In genomic region chr12:69238589-69239285, GRCh38 we compare ENCODE assay signal across 8 cellular contexts. TPM values are rescaled to one million over a fixed set of nuclear protein-coding genes. Genes with fewer than 3 reads are reported as not detected.
DNase-seq lines count a peak whose midpoint lies in the region; ATAC-seq and TF ChIP-seq lines count a peak whose summit lies in the region.

No MANE protein-coding gene starts in this region.

- intact Hi-C loops in aorta (cut with DNase I) = no loop called here

- DNase-seq in activated naive CD8-positive, alpha-beta T cell treated with anti-CD3 and anti-CD28 coated beads, Interleukin-2, amount 50 U/mL, for 24 hours = no peak
- DNase-seq in lung (ENCODE audit: low spot score) (no peak), aorta (no peak), D341Med (ENCODE audit: low spot score) (no peak), NCI-H82 treated with DMSO at 0.1 percent for 48 hours (lab: John Stamatoyannopoulos, UW; ENCODE audit: unreplicated experiment) (no peak), NCI-H1105 treated with DMSO at 0.1 percent for 48 hours (lab: John Stamatoyannopoulos, UW) (no peak)

- peak overlapping the region; percentile 84 for H3K4me3 Mint-ChIP-seq in activated naive CD8-positive, alpha-beta T cell treated with anti-CD3 and anti-CD28 coated beads, Interleukin-2, amount 50 U/mL, for 24 hours

- ATAC-seq in GM18867 (IDR thresholded peaks at IDR 0.05; ENCODE audit: unreplicated experiment) = peak; percentile 3
- ATAC-seq in HG03039 (IDR thresholded peaks at IDR 0.05; ENCODE audit: unreplicated experiment) = peak; percentile 0
- no peak for ATAC-seq in activated naive CD8-positive, alpha-beta T cell treated with anti-CD3 and anti-CD28 coated beads, Interleukin-2, amount 50 U/mL, for 24 hours
- ATAC-seq in lung (ENCODE audit: insufficient read depth, low FRiP score) = no peak
- ATAC-seq in aorta (ENCODE audit: low FRiP score) = no peak

- H3K36me3 Mint-ChIP-seq in activated naive CD8-positive, alpha-beta T cell treated with anti-CD3 and anti-CD28 coated beads, Interleukin-2, amount 50 U/mL, for 24 hours (ENCODE audit: low read depth) = peaks cover 28% of the 10 kb centered on the region

- 20% methylated on average over 13 of the region's 13 CpGs for WGBS in lung, 2 donors
- 19 to 22% methylated on average over 13 of the region's 13 CpGs for WGBS in aorta, 2 donors

- H3K27ac Mint-ChIP-seq in activated naive CD8-positive, alpha-beta T cell treated with anti-CD3 and anti-CD28 coated beads, Interleukin-2, amount 50 U/mL, for 24 hours = peak overlapping the region; percentile 79

- no peaks in the 10 kb centered on the region for H3K27me3 Mint-ChIP-seq in activated naive CD8-positive, alpha-beta T cell treated with anti-CD3 and anti-CD28 coated beads, Interleukin-2, amount 50 U/mL, for 24 hours

- H3K4me1 Mint-ChIP-seq in activated naive CD8-positive, alpha-beta T cell treated with anti-CD3 and anti-CD28 coated beads, Interleukin-2, amount 50 U/mL, for 24 hours = peaks cover 47% of the 10 kb centered on the region

- no peak for TF ChIP-seq CTCF in lung (IDR thresholded peaks at IDR 0.05; ENCODE audit: control extremely low read depth, extremely low read depth)

- H3K9me3 Mint-ChIP-seq in activated naive CD8-positive, alpha-beta T cell treated with anti-CD3 and anti-CD28 coated beads, Interleukin-2, amount 50 U/mL, for 24 hours = no peaks in the 10 kb centered on the region

- H3K27ac ChIP-seq in lung (ENCODE audit: low read depth in 1 of 2, low read length in 1 of 2) = peak overlapping the region; percentile 78 to 93
- H3K27ac ChIP-seq in aorta (ENCODE audit: low read depth in 1 of 2, low read length in 2 of 2) = peak overlapping the region; percentile 56 to 62

- H3K36me3 ChIP-seq in lung (ENCODE audit: control insufficient read depth in 2 of 2, insufficient read depth in 2 of 2, low read length in 2 of 2) = peaks cover 0 to under 1% of the 10 kb centered on the region in 2 donors
- no peaks in the 10 kb centered on the region for H3K36me3 ChIP-seq in aorta (ENCODE audit: control insufficient read depth in 1 of 2, insufficient read depth in 2 of 2, low read length in 1 of 2)

- H3K9me3 ChIP-seq in lung (ENCODE audit: control insufficient read depth in 2 of 2, insufficient read depth in 1 of 2, low read length in 1 of 2) = no peaks in the 10 kb centered on the region
- H3K9me3 ChIP-seq in aorta (ENCODE audit: control insufficient read depth, low read length) = no peaks in the 10 kb centered on the region

- peaks cover 4 to 8% of the 10 kb centered on the region in 2 donors for H3K4me1 ChIP-seq in lung (ENCODE audit: control insufficient read depth in 2 of 2, insufficient read depth in 2 of 2, low read length in 2 of 2)
- peaks cover 0 to 2% of the 10 kb centered on the region in 2 donors for H3K4me1 ChIP-seq in aorta (ENCODE audit: control insufficient read depth in 1 of 2, insufficient read depth in 2 of 2, low read length in 2 of 2)

- H3K4me3 ChIP-seq in lung (peak overlapping the region; percentile 30), aorta (ENCODE audit: low read length in 2 of 2) (peak overlapping the region; percentile 55 to 81)

- H3K27me3 ChIP-seq in lung (ENCODE audit: control insufficient read depth, insufficient read depth) (no peaks in the 10 kb centered on the region), aorta (ENCODE audit: control insufficient read depth in 1 of 2, insufficient read depth in 2 of 2, low read length in 1 of 2) (no peaks in the 10 kb centered on the region)

RNA-seq across cellular contexts. Expression of gene CPSF6, which starts 0.6 kb away (rescaled TPM):
- total RNA-seq in lung = 100 to 1,000 TPM in 1 of 2 donors, 10 to 100 TPM in 1; 43.6 to 147 TPM
- polyA plus RNA-seq in lung = 10 to 100 TPM; 16.9 to 22.1 TPM
- 10 to 100 TPM; 54.8 to 64.3 TPM for total RNA-seq in aorta
- 10 to 100 TPM; 16.8 to 17.7 TPM for polyA plus RNA-seq in aorta

Comparison
In these comparisons a context has a peak if more than half of its experiments do, and no peak if none do; other contexts are left out.
1. ATAC-seq: peak in GM18867 (single experiment) and HG03039 (single experiment); none in activated naive CD8-positive, alpha-beta T cell treated with anti-CD3 and anti-CD28 coated beads, Interleukin-2, amount 50 U/mL, for 24 hours (single experiment), lung (single experiment) and aorta (single experiment).